ENCODE assay signal across 8 cellular contexts in genomic region chr5:74640450-74641013, GRCh38. TPM values are rescaled to one million over a fixed set of nuclear protein-coding genes. Genes with fewer than 3 reads are reported as not detected.
A peak's percentile ranks its signal among the peaks of the same experiment; 100 is the strongest.
DNase-seq lines count a peak whose midpoint lies in the region; ATAC-seq and TF ChIP-seq lines count a peak whose summit lies in the region.

A gene with protein sequence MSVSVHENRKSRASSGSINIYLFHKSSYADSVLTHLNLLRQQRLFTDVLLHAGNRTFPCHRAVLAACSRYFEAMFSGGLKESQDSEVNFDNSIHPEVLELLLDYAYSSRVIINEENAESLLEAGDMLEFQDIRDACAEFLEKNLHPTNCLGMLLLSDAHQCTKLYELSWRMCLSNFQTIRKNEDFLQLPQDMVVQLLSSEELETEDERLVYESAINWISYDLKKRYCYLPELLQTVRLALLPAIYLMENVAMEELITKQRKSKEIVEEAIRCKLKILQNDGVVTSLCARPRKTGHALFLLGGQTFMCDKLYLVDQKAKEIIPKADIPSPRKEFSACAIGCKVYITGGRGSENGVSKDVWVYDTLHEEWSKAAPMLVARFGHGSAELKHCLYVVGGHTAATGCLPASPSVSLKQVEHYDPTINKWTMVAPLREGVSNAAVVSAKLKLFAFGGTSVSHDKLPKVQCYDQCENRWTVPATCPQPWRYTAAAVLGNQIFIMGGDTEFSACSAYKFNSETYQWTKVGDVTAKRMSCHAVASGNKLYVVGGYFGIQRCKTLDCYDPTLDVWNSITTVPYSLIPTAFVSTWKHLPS (minus strand): TSS chr5:74640728. CDS start chr5:74636485, 4,243 bp downstream.

- DNase-seq in COR-L47 (lab: John Stamatoyannopoulos, UW): peak; percentile 97
- DNase-seq in HL-60 (ENCODE audit: low read depth in 1 of 2, low spot score in 1 of 2): peak; percentile 69 to 73
- DNase-seq in NT2/D1 (ENCODE audit: low read depth, low spot score): peak; percentile 87
- DNase-seq in activated T-cell treated with anti-CD3 and anti-CD28 coated beads for 24 hours (ENCODE audit: low read depth): peak; percentile 63
- DNase-seq in epithelial cell of prostate (ENCODE audit: low read depth, low spot score): no peak
- DNase-seq in stimulated activated CD8-positive, alpha-beta memory T cell treated with anti-CD3 and anti-CD28 coated beads, Interleukin-2, amount 100 ng/mL, for 1 hour (ENCODE audit: low read depth in 2 of 2): peak; percentile 42 to 49

- TF ChIP-seq CTCF in HL-60 (IDR thresholded peaks at IDR 0.05; ENCODE audit: insufficient read depth, low read length): no peak

- H3K27ac ChIP-seq in HL-60 (replicated peaks) (peak within 1 kb of the TSS; percentile 53), epithelial cell of prostate (peak within 1 kb of the TSS; percentile 88)

- ATAC-seq in GM19463 (IDR thresholded peaks at IDR 0.05; ENCODE audit: unreplicated experiment): peak; percentile 73

- H3K36me3 ChIP-seq in NT2/D1 (ENCODE audit: insufficient read depth, insufficient read length, low read length): peaks cover 44% of the 10 kb centered on the region

- H3K4me1 ChIP-seq in NT2/D1 (ENCODE audit: insufficient read depth, insufficient read length) (no peaks in the 10 kb centered on the region), mononuclear cell (ENCODE audit: insufficient read depth, low read length) (peaks cover 71% of the 10 kb centered on the region)

- H3K4me3 ChIP-seq in HL-60 (replicated peaks; ENCODE audit: insufficient read depth, low read length) (peak within 1 kb of the TSS; percentile 66), NT2/D1 (ENCODE audit: insufficient read length, low read depth) (peak within 1 kb of the TSS; percentile 97), mononuclear cell (ENCODE audit: low read length) (peak within 1 kb of the TSS; percentile 72)

- H3K9ac ChIP-seq in NT2/D1 (ENCODE audit: insufficient read length, low read depth): peak within 1 kb of the TSS; percentile 97

- H3K9me3 ChIP-seq in NT2/D1 (ENCODE audit: insufficient read depth, low read length) (no peaks in the 10 kb centered on the region), mononuclear cell (ENCODE audit: low read depth, low read length) (no peaks in the 10 kb centered on the region)

- H3K27me3 ChIP-seq in HL-60 (ENCODE audit: insufficient read depth, poor library complexity, severe bottlenecking) (no peaks in the 10 kb centered on the region), NT2/D1 (ENCODE audit: insufficient read depth, insufficient read length) (peaks cover 6% of the 10 kb centered on the region), mononuclear cell (ENCODE audit: insufficient read depth, low read length) (no peaks in the 10 kb centered on the region)

RNA-seq across cellular contexts. Expression of the gene that starts here (rescaled TPM):
- 31.9 TPM for total RNA-seq in mononuclear cell
